ENCODE assay signal across 14 cellular contexts in the genomic region with DNA sequence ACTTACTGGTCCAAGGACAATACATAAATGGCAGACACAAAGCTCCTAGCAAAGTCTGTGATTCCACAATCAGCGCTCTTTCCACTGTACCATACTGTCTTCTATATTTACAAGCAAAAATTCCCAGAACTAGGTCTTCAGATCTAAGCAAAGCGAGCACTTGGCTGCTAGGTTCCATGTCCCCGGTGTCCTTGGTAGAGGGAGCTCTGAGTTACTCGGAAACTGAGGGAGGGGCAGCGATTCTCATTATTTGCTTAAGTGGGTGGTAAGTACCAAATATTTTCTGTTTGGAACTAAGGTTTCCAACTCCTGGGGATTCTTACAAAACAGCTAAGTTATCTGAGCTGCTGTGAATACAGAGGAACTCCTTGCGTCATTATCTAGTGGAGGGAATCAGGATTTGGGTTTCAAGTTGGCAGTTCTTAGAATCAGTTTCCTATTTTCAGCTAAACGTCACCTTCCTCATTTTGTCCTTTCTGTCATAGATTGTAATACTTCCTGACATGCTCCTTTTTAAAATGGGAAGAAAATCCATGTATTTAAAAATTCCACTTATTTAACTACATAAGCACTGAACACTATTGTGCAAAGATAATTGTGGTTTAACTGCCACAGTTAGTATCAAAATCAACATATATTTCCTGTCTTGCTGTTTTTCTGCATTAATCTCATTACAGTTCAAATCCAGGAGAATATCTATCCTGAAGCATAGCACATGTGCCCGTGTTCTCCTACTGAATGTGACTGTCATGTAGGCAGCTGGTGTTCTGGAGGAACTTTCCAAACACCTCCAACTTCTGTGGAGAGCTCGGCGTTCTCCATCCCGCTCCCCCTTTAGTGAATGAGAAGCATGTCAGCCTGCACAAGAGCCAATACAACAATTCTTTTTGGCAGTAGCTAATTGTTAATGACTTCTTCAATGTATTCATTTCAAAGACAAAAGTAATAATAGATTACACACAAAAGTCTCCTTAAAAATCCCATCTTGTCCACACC.
DNase-seq lines count a peak whose midpoint lies in the region; ATAC-seq and TF ChIP-seq lines count a peak whose summit lies in the region.
"Had no signal": no experiment of that assay in that cellular context is flagged by ENCODE, and none has a peak within 500 bp of the region (broad histone marks: within the 10 kb centered on the region; RNA-seq: fewer than 3 reads in every experiment).

No MANE protein-coding gene starts in this region.

- H3K27me3 ChIP-seq in BLaER1 treated with 17β-estradiol and CSF1 and Interleukin-3, amounts not matched to agents 10 nM and 100 nM = no peaks in the 10 kb centered on the region
- no peaks in the 10 kb centered on the region for H3K27me3 ChIP-seq in DOHH2 (ENCODE audit: control insufficient read depth, low read length)

- H3K9me3 Mint-ChIP-seq in T-cell = peaks cover 0 to 9% (median 4%) of the 10 kb centered on the region in 3 donors

- peaks cover 26 to 44% (median 39%) of the 10 kb centered on the region in 11 experiments for H3K9me3 ChIP-seq in BLaER1 treated with 17β-estradiol and CSF1 and Interleukin-3, amounts not matched to agents 10 nM and 100 nM (replicated peaks in 1 of 11)
- H3K9me3 ChIP-seq in DOHH2 (ENCODE audit: control insufficient read depth, insufficient read depth, low read length) = peaks cover 20% of the 10 kb centered on the region

- H3F3A ChIP-seq in DOHH2 (ENCODE audit: control insufficient read depth, insufficient read depth) = peaks cover 4% of the 10 kb centered on the region; the same call in 1 of the 2 replicates

- peak overlapping the region; percentile 43 to 91 (median 76) for H3K4me2 ChIP-seq in BLaER1 treated with 17β-estradiol and CSF1 and Interleukin-3, amounts not matched to agents 10 nM and 100 nM
- H3K4me2 ChIP-seq in DOHH2 (ENCODE audit: low read length) = peak overlapping the region; percentile 41

- peak overlapping the region in 8 of 11 experiments; percentile 1 to 56 (median 19); a peak in 8 of 22 replicates for H3K9ac ChIP-seq in BLaER1 treated with 17β-estradiol and CSF1 and Interleukin-3, amounts not matched to agents 10 nM and 100 nM

- H3K4me3 Mint-ChIP-seq in T-cell = peak overlapping the region; percentile 64 to 74 (median 68)
- H3K4me3 Mint-ChIP-seq: memory B cell had no signal

- H3K27me3 Mint-ChIP-seq in T-cell = no peaks in the 10 kb centered on the region
- H3K27me3 Mint-ChIP-seq: IgD-negative memory B cell, memory B cell had no signal

- H3K79me2 ChIP-seq in DOHH2 (ENCODE audit: control insufficient read depth, low read length) = no peaks in the 10 kb centered on the region

- peaks cover 9% of the 10 kb centered on the region for H3K36me3 Mint-ChIP-seq in T-cell
- H3K36me3 Mint-ChIP-seq: IgD-negative memory B cell had no signal

- TF ChIP-seq CTCF in DOHH2 (IDR thresholded peaks at IDR 0.05; ENCODE audit: low read depth, low read length, poor library complexity, severe bottlenecking) (no peak), coronary artery (IDR thresholded peaks at IDR 0.05) (no peak)

- peak overlapping the region; percentile 91 to 92 for H3K27ac Mint-ChIP-seq in T-cell
- H3K27ac Mint-ChIP-seq: memory B cell had no signal

- peak overlapping the region in 10 of 11 experiments; percentile 10 to 73 (median 62); a peak in 18 of 22 replicates for H3K27ac ChIP-seq in BLaER1 treated with 17β-estradiol and CSF1 and Interleukin-3, amounts not matched to agents 10 nM and 100 nM
- no peak overlapping the region for H3K27ac ChIP-seq in DOHH2 (ENCODE audit: low read depth, low read length)
- H3K27ac ChIP-seq in coronary artery = no peak overlapping the region
- H3K27ac ChIP-seq: RWPE1 had no signal

- H3K4me1 ChIP-seq in BLaER1 treated with 17β-estradiol and CSF1 and Interleukin-3, amounts not matched to agents 10 nM and 100 nM = peaks cover 15 to 43% (median 35%) of the 10 kb centered on the region in 10 experiments
- peaks cover 26% of the 10 kb centered on the region for H3K4me1 ChIP-seq in DOHH2 (ENCODE audit: control insufficient read depth, low read length)

- DNase-seq in T-cell (no peak), coronary artery (ENCODE audit: low spot score) (peak; percentile 24), nucleus accumbens (lab: John Stamatoyannopoulos, UW) (no peak), NCI-H1105 (lab: John Stamatoyannopoulos, UW) (no peak)
- DNase-seq: NCI-H2029, NCI-H526, T-helper 9 cell had no signal

- peaks cover 37 to 44% (median 38%) of the 10 kb centered on the region in 3 donors for H3K4me1 Mint-ChIP-seq in T-cell

- H3K9me2 ChIP-seq in DOHH2 (replicated peaks; ENCODE audit: control insufficient read depth, low read length) = no peaks in the 10 kb centered on the region

- peak; percentile 24 to 53 (median 37) for ATAC-seq in T-cell (replicated peaks in 1 of 4)
- no peak for ATAC-seq in GM18909 (IDR thresholded peaks at IDR 0.05; ENCODE audit: poor library complexity, unreplicated experiment)
- ATAC-seq in HG02870 (IDR thresholded peaks at IDR 0.05; ENCODE audit: unreplicated experiment) = no peak

- H4K20me1 ChIP-seq in BLaER1 treated with 17β-estradiol and CSF1 and Interleukin-3, amounts not matched to agents 10 nM and 100 nM = no peaks in the 10 kb centered on the region
- no peaks in the 10 kb centered on the region for H4K20me1 ChIP-seq in DOHH2 (ENCODE audit: control insufficient read depth, insufficient read depth, low read depth, low read length)

- H3K36me3 ChIP-seq in BLaER1 treated with 17β-estradiol and CSF1 and Interleukin-3, amounts not matched to agents 10 nM and 100 nM = 0 out of 22 replicates have a peak, but pooled peaks cover 0 to 9% (median 0%) of the 10 kb centered on the region in 11 experiments
- H3K36me3 ChIP-seq in DOHH2 (ENCODE audit: control insufficient read depth, low read length) = peaks cover 7% of the 10 kb centered on the region; the same call in 1 of the 2 replicates

- POLR2A ChIA-PET in T-cell (lab: Charles Lee) = interaction anchor here (0.8 kb wide), 2 partner anchors 16 to 38 kb away, joined by 3 read pairs; no protein-coding TSS in a partner anchor

- CTCF ChIA-PET in T-cell (lab: Charles Lee) = interaction anchor here (0.6 to 2.0 kb wide), 10 partner anchors 9 to 141 kb away, joined by 3 to 7 read pairs (median 3); no protein-coding TSS in a partner anchor

- peak overlapping the region in 5 of 10 experiments; percentile 4 to 30 (median 10); a peak in 4 of 20 replicates for H3K4me3 ChIP-seq in BLaER1 treated with 17β-estradiol and CSF1 and Interleukin-3, amounts not matched to agents 10 nM and 100 nM
- H3K4me3 ChIP-seq in DOHH2 (ENCODE audit: low read length) (peak overlapping the region; percentile 28), coronary artery (no peak overlapping the region)

Comparison
In these comparisons a context has a peak if more than half of its experiments do, and no peak if none do; other contexts are left out.
1. H3K27ac ChIP-seq: peak in BLaER1 treated with 17β-estradiol and CSF1 and Interleukin-3, amounts not matched to agents 10 nM and 100 nM (10 of 11); none in DOHH2 (single experiment) and coronary artery (0 of 2).
2. ATAC-seq: peak in T-cell (4 of 4); none in GM18909 (single experiment) and HG02870 (single experiment).